In the genomic region with DNA sequence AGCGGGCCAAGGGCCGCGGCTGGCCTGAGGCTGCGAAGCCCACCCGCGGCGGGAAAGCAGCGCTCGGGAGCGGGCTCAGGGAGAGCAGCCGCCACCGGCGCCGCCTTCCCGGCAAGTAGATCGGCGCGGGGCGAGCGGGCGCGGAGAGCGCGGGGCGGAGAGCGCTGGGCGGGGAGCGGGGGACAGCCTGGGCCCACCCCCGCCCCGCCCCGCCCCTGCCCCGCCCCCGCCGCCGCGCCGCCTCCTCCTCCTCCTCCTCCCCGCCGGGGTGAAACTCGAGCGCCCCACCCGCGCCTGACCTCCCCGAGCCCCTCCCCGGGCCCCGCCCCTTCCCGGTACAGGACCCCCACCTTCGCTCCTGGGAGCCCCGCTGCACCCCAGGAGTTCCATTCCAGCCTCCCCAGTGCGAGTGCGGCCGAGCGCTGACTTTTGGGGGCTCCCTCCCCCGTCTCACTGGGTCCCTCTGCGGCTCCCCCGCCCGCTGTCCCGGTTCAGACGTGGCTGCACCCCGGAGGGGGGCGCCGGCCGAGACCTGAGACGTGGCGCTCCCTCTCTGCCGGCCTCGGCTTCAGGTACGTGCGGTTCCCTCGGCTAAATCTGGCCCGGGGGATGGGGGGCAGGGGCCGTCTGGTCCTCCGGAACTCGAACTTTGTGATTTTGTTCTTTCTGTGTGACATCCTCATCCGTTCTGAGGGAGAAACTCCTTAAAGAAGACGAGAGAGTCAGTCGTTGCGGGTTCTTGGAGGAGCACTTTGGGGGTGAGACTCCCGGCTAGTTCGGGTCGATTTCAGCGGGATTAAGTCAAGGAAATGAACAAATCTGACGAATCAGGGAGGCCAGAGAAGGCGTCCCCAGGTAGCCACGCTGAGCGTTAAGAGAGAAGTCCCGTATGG, we compare ENCODE assay signal across 8 cellular contexts. TPM values are rescaled to one million over a fixed set of nuclear protein-coding genes. Genes with fewer than 3 reads are reported as not detected.
DNase-seq lines count a peak whose midpoint lies in the region; ATAC-seq and TF ChIP-seq lines count a peak whose summit lies in the region.

A gene with protein sequence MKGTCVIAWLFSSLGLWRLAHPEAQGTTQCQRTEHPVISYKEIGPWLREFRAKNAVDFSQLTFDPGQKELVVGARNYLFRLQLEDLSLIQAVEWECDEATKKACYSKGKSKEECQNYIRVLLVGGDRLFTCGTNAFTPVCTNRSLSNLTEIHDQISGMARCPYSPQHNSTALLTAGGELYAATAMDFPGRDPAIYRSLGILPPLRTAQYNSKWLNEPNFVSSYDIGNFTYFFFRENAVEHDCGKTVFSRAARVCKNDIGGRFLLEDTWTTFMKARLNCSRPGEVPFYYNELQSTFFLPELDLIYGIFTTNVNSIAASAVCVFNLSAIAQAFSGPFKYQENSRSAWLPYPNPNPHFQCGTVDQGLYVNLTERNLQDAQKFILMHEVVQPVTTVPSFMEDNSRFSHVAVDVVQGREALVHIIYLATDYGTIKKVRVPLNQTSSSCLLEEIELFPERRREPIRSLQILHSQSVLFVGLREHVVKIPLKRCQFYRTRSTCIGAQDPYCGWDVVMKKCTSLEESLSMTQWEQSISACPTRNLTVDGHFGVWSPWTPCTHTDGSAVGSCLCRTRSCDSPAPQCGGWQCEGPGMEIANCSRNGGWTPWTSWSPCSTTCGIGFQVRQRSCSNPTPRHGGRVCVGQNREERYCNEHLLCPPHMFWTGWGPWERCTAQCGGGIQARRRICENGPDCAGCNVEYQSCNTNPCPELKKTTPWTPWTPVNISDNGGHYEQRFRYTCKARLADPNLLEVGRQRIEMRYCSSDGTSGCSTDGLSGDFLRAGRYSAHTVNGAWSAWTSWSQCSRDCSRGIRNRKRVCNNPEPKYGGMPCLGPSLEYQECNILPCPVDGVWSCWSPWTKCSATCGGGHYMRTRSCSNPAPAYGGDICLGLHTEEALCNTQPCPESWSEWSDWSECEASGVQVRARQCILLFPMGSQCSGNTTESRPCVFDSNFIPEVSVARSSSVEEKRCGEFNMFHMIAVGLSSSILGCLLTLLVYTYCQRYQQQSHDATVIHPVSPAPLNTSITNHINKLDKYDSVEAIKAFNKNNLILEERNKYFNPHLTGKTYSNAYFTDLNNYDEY (minus strand): TSS at position 117 of the 893 bp plus-strand sequence. CDS start 166,129 bp downstream, outside the sequence.

- peaks cover 32% of the 10 kb centered on the region for H3K27me3 Mint-ChIP-seq in activated T-cell treated with anti-CD3 and anti-CD28 coated beads, Interleukin-2, amount 50 U/mL, for 4 hours (ENCODE audit: low read depth)
- H3K27me3 Mint-ChIP-seq in natural killer cell treated with Interleukin-12 subunit alpha and Interleukin-12 subunit beta and Interleukin-15 and Interleukin-18, amount 100 ng/mL, for 72 hours: peaks cover 13 to 16% of the 10 kb centered on the region in 2 donors

- peak within 1 kb of the TSS; percentile 64 for H3K4me3 Mint-ChIP-seq in activated T-cell treated with anti-CD3 and anti-CD28 coated beads, Interleukin-2, amount 50 U/mL, for 4 hours
- peak within 1 kb of the TSS; percentile 25 for H3K4me3 Mint-ChIP-seq in natural killer cell treated with Interleukin-12 subunit alpha and Interleukin-12 subunit beta and Interleukin-15 and Interleukin-18, amount 100 ng/mL, for 72 hours

- no peaks in the 10 kb centered on the region for H3K27me3 ChIP-seq in foreskin keratinocyte

- H3K4me1 Mint-ChIP-seq in activated T-cell treated with anti-CD3 and anti-CD28 coated beads, Interleukin-2, amount 50 U/mL, for 4 hours (ENCODE audit: low read depth): peaks cover 9% of the 10 kb centered on the region
- H3K4me1 Mint-ChIP-seq in natural killer cell treated with Interleukin-12 subunit alpha and Interleukin-12 subunit beta and Interleukin-15 and Interleukin-18, amount 100 ng/mL, for 72 hours (ENCODE audit: low read depth in 2 of 2): peaks cover 0 to 6% of the 10 kb centered on the region in 2 donors

- H3K9me3 Mint-ChIP-seq in activated T-cell treated with anti-CD3 and anti-CD28 coated beads, Interleukin-2, amount 50 U/mL, for 4 hours: no peaks in the 10 kb centered on the region
- H3K9me3 Mint-ChIP-seq in natural killer cell treated with Interleukin-12 subunit alpha and Interleukin-12 subunit beta and Interleukin-15 and Interleukin-18, amount 100 ng/mL, for 72 hours: no peaks in the 10 kb centered on the region

- H3K27ac ChIP-seq in foreskin keratinocyte: peak within 1 kb of the TSS; percentile 97

- TF ChIP-seq CTCF in foreskin keratinocyte (conservative IDR thresholded peaks at IDR 0.05): peak; percentile 25

- H3K36me3 Mint-ChIP-seq in activated T-cell treated with anti-CD3 and anti-CD28 coated beads, Interleukin-2, amount 50 U/mL, for 4 hours (ENCODE audit: insufficient read depth): no peaks in the 10 kb centered on the region
- peaks cover 4% of the 10 kb centered on the region for H3K36me3 Mint-ChIP-seq in natural killer cell treated with Interleukin-12 subunit alpha and Interleukin-12 subunit beta and Interleukin-15 and Interleukin-18, amount 100 ng/mL, for 72 hours

- no peak within 1 kb of the TSS for H3K27ac Mint-ChIP-seq in natural killer cell treated with Interleukin-12 subunit alpha and Interleukin-12 subunit beta and Interleukin-15 and Interleukin-18, amount 100 ng/mL, for 72 hours

- H3K4me1 ChIP-seq in foreskin keratinocyte: no peaks in the 10 kb centered on the region

- DNase-seq in D341Med (ENCODE audit: low spot score) (peak; percentile 30), foreskin keratinocyte (peak; percentile 50 to 71), MV-4-11 (lab: John Stamatoyannopoulos, UW) (no peak)
- no peak for DNase-seq in activated T-cell treated with anti-CD3 and anti-CD28 coated beads, Interleukin-2, amount 50 U/mL, for 4 hours
- no peak for DNase-seq in natural killer cell treated with Interleukin-12 subunit alpha and Interleukin-12 subunit beta and Interleukin-15 and Interleukin-18, amount 100 ng/mL, for 72 hours (ENCODE audit: low spot score)
- no peak for DNase-seq in activated CD4-positive, CD25-positive, alpha-beta regulatory T cell (lab: John Stamatoyannopoulos, UW)

- ATAC-seq in HG03442 (IDR thresholded peaks at IDR 0.05; ENCODE audit: unreplicated experiment): peak; percentile 29
- peak; percentile 39 to 61 for ATAC-seq in activated T-cell treated with anti-CD3 and anti-CD28 coated beads, Interleukin-2, amount 50 U/mL, for 4 hours
- ATAC-seq in foreskin keratinocyte: peak; percentile 65
- peak in 1 of 2 donors; percentile 28 for ATAC-seq in natural killer cell treated with Interleukin-12 subunit alpha and Interleukin-12 subunit beta and Interleukin-15 and Interleukin-18, amount 100 ng/mL, for 72 hours
- ATAC-seq in HG03196 (IDR thresholded peaks at IDR 0.05; ENCODE audit: unreplicated experiment): no peak

RNA-seq across cellular contexts. Expression of the gene that starts here (rescaled TPM):
- total RNA-seq in activated T-cell treated with anti-CD3 and anti-CD28 coated beads, Interleukin-2, amount 50 U/mL, for 4 hours: under 1 TPM; 0.03 to 0.26 (median 0.14) TPM
- total RNA-seq in foreskin keratinocyte: 1.9 and 4.1 TPM in 2 replicates
- 0.26 and 0.51 TPM in 2 replicates for polyA plus RNA-seq in foreskin keratinocyte
- total RNA-seq in natural killer cell treated with Interleukin-12 subunit alpha and Interleukin-12 subunit beta and Interleukin-15 and Interleukin-18, amount 100 ng/mL, for 72 hours: not detected

Comparison
In these comparisons a context has a peak if more than half of its experiments do, and no peak if none do; other contexts are left out.
1. Peak in ATAC-seq in activated T-cell treated with anti-CD3 and anti-CD28 coated beads, Interleukin-2, amount 50 U/mL, for 4 hours; RNA of the gene not detected or under 1 TPM.
2. DNase-seq: peak in D341Med (single experiment) and foreskin keratinocyte (2 of 2); none in activated T-cell treated with anti-CD3 and anti-CD28 coated beads, Interleukin-2, amount 50 U/mL, for 4 hours (single experiment), natural killer cell treated with Interleukin-12 subunit alpha and Interleukin-12 subunit beta and Interleukin-15 and Interleukin-18, amount 100 ng/mL, for 72 hours (single experiment), activated CD4-positive, CD25-positive, alpha-beta regulatory T cell (0 of 4) and MV-4-11 (single experiment).